Comparison of ENCODE assay signal across 19 cellular contexts in the genomic region with DNA sequence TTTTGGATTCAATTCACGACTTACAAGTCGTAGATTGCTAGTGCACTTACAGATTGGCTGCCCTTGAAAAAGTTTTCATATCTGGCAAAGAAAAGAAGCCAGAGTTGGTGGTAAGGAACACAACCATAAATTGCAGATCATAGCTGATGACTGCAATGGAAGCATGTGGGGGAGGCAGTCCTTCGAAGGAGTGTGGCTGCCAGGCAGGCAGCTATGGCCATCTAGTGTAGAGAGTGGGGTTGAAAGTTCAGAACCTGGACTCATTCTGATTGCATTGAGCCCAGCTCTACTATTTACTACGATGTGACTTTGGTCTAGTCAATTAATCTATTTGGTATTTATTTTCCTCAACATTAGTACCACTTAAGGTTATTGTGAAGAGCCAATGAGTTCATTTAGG. TPM values are rescaled to one million over a fixed set of nuclear protein-coding genes. Genes with fewer than 3 reads are reported as not detected.
DNase-seq lines count a peak whose midpoint lies in the region; ATAC-seq and TF ChIP-seq lines count a peak whose summit lies in the region.
"Had no signal": no experiment of that assay in that cellular context is flagged by ENCODE, and none has a peak within 500 bp of the region (broad histone marks: within the 10 kb centered on the region; RNA-seq: fewer than 3 reads in every experiment).

No MANE protein-coding gene starts in this region.

- H3K4me1 Mint-ChIP-seq in brain = peaks cover 71% of the 10 kb centered on the region
- H3K4me1 Mint-ChIP-seq: CD4-positive, alpha-beta memory T cell had no signal

- H3K4me3 ChIP-seq in H7 (ENCODE audit: insufficient read depth, low read depth, low read length) (no peak overlapping the region), coronary artery (no peak overlapping the region)
- H3K4me3 ChIP-seq: PC-9 had no signal

- no peaks in the 10 kb centered on the region for H3K27me3 ChIP-seq in H7 (ENCODE audit: control insufficient read depth, insufficient read depth, low read length)
- H3K27me3 ChIP-seq: BE2C had no signal

- peaks cover 17% of the 10 kb centered on the region for H3K27me3 Mint-ChIP-seq in brain
- H3K27me3 Mint-ChIP-seq: CD4-positive, alpha-beta memory T cell had no signal

- H3K27ac ChIP-seq in coronary artery = no peak overlapping the region
- H3K27ac ChIP-seq: PC-9 had no signal

- H3K4me3 Mint-ChIP-seq in brain = peak overlapping the region in 4 of 5 experiments; percentile 59 to 97 (median 90)
- H3K4me3 Mint-ChIP-seq: CD4-positive, alpha-beta memory T cell had no signal

- ATAC-seq in HG03108 (IDR thresholded peaks at IDR 0.05; ENCODE audit: unreplicated experiment) = no peak

- peaks cover 0 to 3% (median 0%) of the 10 kb centered on the region in 5 experiments for H3K9me3 Mint-ChIP-seq in brain

- H3K27ac Mint-ChIP-seq in brain = peak overlapping the region in 4 of 5 experiments; percentile 84 to 100 (median 98)
- H3K27ac Mint-ChIP-seq: CD4-positive, alpha-beta memory T cell had no signal

- no peaks in the 10 kb centered on the region for H3K36me3 ChIP-seq in H7 (replicated peaks; ENCODE audit: control insufficient read depth, insufficient read depth, low read length)
- H3K36me3 ChIP-seq: BE2C had no signal

- H3K36me3 Mint-ChIP-seq in brain = peaks cover 20% of the 10 kb centered on the region
- H3K36me3 Mint-ChIP-seq: CD4-positive, alpha-beta memory T cell had no signal

- DNase-seq in H7 = peak; percentile 8
- peak; percentile 53 for DNase-seq in NCI-H446 treated with DMSO at 0.1 percent for 48 hours (lab: John Stamatoyannopoulos, UW)
- DNase-seq in iPS-NIHi7 (ENCODE audit: extremely low spot score) = peak; percentile 18
- DNase-seq in coronary artery (ENCODE audit: low spot score) = no peak
- DNase-seq in NCI-H1048 (lab: John Stamatoyannopoulos, UW) = no peak
- DNase-seq: BE2C; CD4-positive, alpha-beta memory T cell; DND-41; GF-D8; KG1; MM.1S; NCI-H146; NCI-H2081 treated with DMSO at 0.1 percent for 48 hours; NCI-H226; PC-9; SK-N-SH; T-helper 1 cell had no signal

- no peak for TF ChIP-seq CTCF in brain (conservative IDR thresholded peaks at IDR 0.05)
- no peak for TF ChIP-seq CTCF in coronary artery (IDR thresholded peaks at IDR 0.05)

RNA-seq across cellular contexts. Expression of a gene that starts 4.5 kb away (rescaled TPM):
- total RNA-seq in H7 (2014; rRNA removed; shearing (Covaris generic)) = 5.0 and 6.7 TPM in 2 replicates
- 145 TPM for polyA plus RNA-seq in brain (ENCODE audit: insufficient read depth, low read depth, low replicate concordance)
- total RNA-seq: CD4-positive, alpha-beta memory T cell had no signal
- polyA plus RNA-seq: SK-N-SH had no signal

Comparison
In these comparisons a context has a peak if more than half of its experiments do, and no peak if none do; other contexts are left out.
1. DNase-seq: peak in H7 (single experiment), NCI-H446 treated with DMSO at 0.1 percent for 48 hours (single experiment) and iPS-NIHi7 (single experiment); none in coronary artery (single experiment) and NCI-H1048 (single experiment).